In genomic region chr2:160934263-160934662, GRCh38 we compare ENCODE assay signal across 14 cellular contexts.
"Had no signal": no experiment of that assay in that cellular context is flagged by ENCODE, and none has a peak within 500 bp of the region (broad histone marks: within the 10 kb centered on the region; RNA-seq: fewer than 3 reads in every experiment).

No MANE protein-coding gene starts in this region.

- H3K9me3 ChIP-seq: sigmoid colon had no signal

- H3K27ac ChIP-seq: coronary artery, sigmoid colon had no signal

- H3K4me3 Mint-ChIP-seq: activated naive CD8-positive, alpha-beta T cell; activated T-cell treated with anti-CD3 and anti-CD28 coated beads, Interleukin-2, amount 50 U/mL, for 24 hours; natural killer cell had no signal

- H3K4me3 ChIP-seq: coronary artery, sigmoid colon had no signal

- H3K36me3 Mint-ChIP-seq: activated naive CD8-positive, alpha-beta T cell; natural killer cell had no signal

- DNase-seq: activated effector memory CD4-positive, alpha-beta T cell treated with anti-CD3 and anti-CD28 coated beads, Interleukin-2, amount 50 U/mL, for 16 hours; activated T-cell treated with anti-CD3 and anti-CD28 coated beads, Interleukin-2, amount 50 U/mL, for 24 hours; effector CD4-positive, alpha-beta T cell; hypothalamus; left cardiac atrium; mammary epithelial cell; natural killer cell; sigmoid colon; stimulated activated CD4-positive, alpha-beta T cell treated with anti-CD3 and anti-CD28 coated beads, Interleukin-12 subunit alpha, Interleukin-12 subunit beta, amount 100 ng/mL, for 4 hours; stimulated activated naive CD4-positive, alpha-beta T cell treated with Interleukin-2 at 50 U/mL for 16 hours; T-helper 2 cell had no signal

- ATAC-seq: left cardiac atrium, natural killer cell had no signal

- H3K27me3 Mint-ChIP-seq: progenitor cell of endocrine pancreas had no signal

- H3K36me3 ChIP-seq: sigmoid colon had no signal

- H3K4me1 Mint-ChIP-seq: natural killer cell had no signal

- H3K4me1 ChIP-seq: sigmoid colon had no signal

- H3K27me3 ChIP-seq: sigmoid colon had no signal

- H3K9me3 Mint-ChIP-seq: activated T-cell treated with anti-CD3 and anti-CD28 coated beads, Interleukin-2, amount 50 U/mL, for 24 hours; natural killer cell had no signal

- H3K27ac Mint-ChIP-seq: activated naive CD8-positive, alpha-beta T cell; activated T-cell treated with anti-CD3 and anti-CD28 coated beads, Interleukin-2, amount 50 U/mL, for 24 hours; natural killer cell; progenitor cell of endocrine pancreas had no signal
